In genomic region chr9:127562271-127562780, GRCh38 we compare ENCODE assay signal across 1 cellular context.
TF ChIP-seq lines count a peak whose summit lies in the region.

No MANE protein-coding gene starts in this region.

TF ChIP-seq in HCT116, 20 proteins besides CTCF, POLR2A, EP300 and RAD21 (continued from another document):
- no peak for TF ChIP-seq EZH2phosphoT487 (IDR thresholded peaks at IDR 0.05; ENCODE audit: borderline replicate concordance)
- TF ChIP-seq CEBPB (IDR thresholded peaks at IDR 0.05; ENCODE audit: low read depth), result no peak
- no peak for TF ChIP-seq POLR2AphosphoS5 (IDR thresholded peaks at IDR 0.05; ENCODE audit: low read depth, low read length)
